In the genomic region with DNA sequence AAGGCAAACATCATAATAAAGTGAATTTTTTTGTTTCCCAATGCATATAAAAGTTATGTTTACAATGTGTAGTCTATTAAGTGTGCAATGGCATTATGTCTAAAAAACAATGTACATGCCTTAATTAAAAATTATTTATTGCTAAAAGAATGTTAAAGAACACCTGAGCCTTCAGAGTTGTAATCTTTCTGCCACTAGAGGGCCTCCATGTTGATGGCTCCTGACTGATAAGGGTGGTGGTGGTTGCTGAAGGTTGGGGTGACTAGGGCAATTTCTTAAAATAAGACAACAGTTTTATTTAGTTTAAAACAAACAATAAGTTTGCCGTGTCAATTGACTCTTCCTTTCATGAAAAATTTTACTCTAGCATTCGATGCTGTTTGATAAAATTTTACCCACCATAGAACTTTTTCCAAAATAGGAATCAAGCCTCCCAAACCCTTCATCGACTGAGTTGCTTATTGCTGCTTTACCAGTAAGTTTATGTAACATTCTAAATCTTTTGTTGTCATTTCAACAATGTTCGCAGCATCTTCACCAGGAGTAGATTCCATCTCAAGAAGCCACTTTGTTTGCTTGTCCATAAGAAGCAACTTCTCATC, we compare ENCODE assay signal across 7 cellular contexts. TPM values are rescaled to one million over a fixed set of nuclear protein-coding genes. Genes with fewer than 3 reads are reported as not detected.
DNase-seq lines count a peak whose midpoint lies in the region; ATAC-seq and TF ChIP-seq lines count a peak whose summit lies in the region.

No MANE protein-coding gene starts in this region.

- no peak overlapping the region for H4K5ac ChIP-seq in IMR-90 (ENCODE audit: low read depth, low read length)

- peak; percentile 38 for TF ChIP-seq CTCF in IMR-90 (conservative IDR thresholded peaks at IDR 0.05; ENCODE audit: low read depth, low read length)

- no peak for TF ChIP-seq POLR2A in IMR-90 (IDR thresholded peaks at IDR 0.05; ENCODE audit: low read depth, low read length)

- no peak overlapping the region for H3K18ac ChIP-seq in IMR-90 (ENCODE audit: low read depth, low read length)

- H2AK9ac ChIP-seq in IMR-90 (replicated peaks; ENCODE audit: low read depth, low read length, poor library complexity) = no peak overlapping the region

- no peak overlapping the region for H4K91ac ChIP-seq in IMR-90 (ENCODE audit: insufficient read depth, low read depth, low read length)

- dilution Hi-C loops in IMR-90 (cut with HindIII; ENCODE audit: low sequenced_read_pairs, unreplicated experiment) = no loop called here

- H3K14ac ChIP-seq in IMR-90 (replicated peaks; ENCODE audit: low read depth, low read length) = no peak overlapping the region

- H3K4me2 ChIP-seq in IMR-90 (ENCODE audit: low read depth, low read length) = no peak overlapping the region

- no peaks in the 10 kb centered on the region; the same call in 1 of the 2 replicates for H3K9me1 ChIP-seq in IMR-90 (ENCODE audit: insufficient read depth, low read length)

- H3K23ac ChIP-seq in IMR-90 (ENCODE audit: low read depth, low read length) = no peak overlapping the region

- POLR2A ChIA-PET in IMR-90 (lab: Charles Lee; ENCODE audit: unreplicated experiment) = no interaction called here

- H2AK5ac ChIP-seq in IMR-90 (ENCODE audit: low read depth, low read length) = no peak overlapping the region

- H2BK20ac ChIP-seq in IMR-90 (ENCODE audit: low read depth, low read length) = no peak overlapping the region

- no peak overlapping the region for H3K56ac ChIP-seq in IMR-90 (ENCODE audit: extremely low read depth, insufficient read depth, low read length)

- intact Hi-C loops in IMR-90 (cut with micrococcal nuclease) = no loop called here

- no peak overlapping the region for H2AFZ ChIP-seq in IMR-90 (replicated peaks; ENCODE audit: low read length, poor library complexity)

- CTCF ChIA-PET in IMR-90 (lab: Yijun Ruan, JAX) = no interaction called here

- no peak overlapping the region for H3K4me3 ChIP-seq in IMR-90 (ENCODE audit: insufficient read depth, low read depth, low read length)

- no peak overlapping the region for H2BK15ac ChIP-seq in IMR-90 (ENCODE audit: low read depth, low read length)

- no peak overlapping the region for H3K4ac ChIP-seq in IMR-90 (ENCODE audit: low read depth, low read length)

- no peak overlapping the region for H2BK5ac ChIP-seq in IMR-90 (ENCODE audit: low read depth, low read length, poor library complexity, severe bottlenecking)

- no peaks in the 10 kb centered on the region for H3K4me1 ChIP-seq in IMR-90 (ENCODE audit: control insufficient read depth, insufficient read depth, low read length)

- no peaks in the 10 kb centered on the region for H3K36me3 ChIP-seq in IMR-90 (ENCODE audit: control insufficient read depth, insufficient read depth, low read length)

- TF ChIP-seq RAD21 in IMR-90 (IDR thresholded peaks at IDR 0.05; ENCODE audit: low read length) = peak; percentile 37

- no peak overlapping the region for H2BK120ac ChIP-seq in IMR-90 (ENCODE audit: low read depth, low read length)

- H4K8ac ChIP-seq in IMR-90 (ENCODE audit: low read depth in 2 of 2, low read length in 2 of 2) = no peak overlapping the region

- DNase-seq in ELR (ENCODE audit: low read depth) (peak; percentile 59), IMR-90 (no peak), amniotic epithelial cell (ENCODE audit: low read depth) (peak; percentile 14), lung microvascular endothelial cell (ENCODE audit: low read depth in 2 of 2) (peak; percentile 38 to 49)
- no peak for DNase-seq in activated CD4-positive, CD25-positive, alpha-beta regulatory T cell (lab: John Stamatoyannopoulos, UW)

- peaks cover 43% of the 10 kb centered on the region for H4K20me1 ChIP-seq in IMR-90 (ENCODE audit: insufficient read depth, low read length)

- BruUV-seq in IMR-90 (replicated peaks; lab: Mats Ljungman, UMichigan) = no TSS peak

- ATAC-seq in IMR-90 (ENCODE audit: low read depth) = no peak
- ATAC-seq in GM21619 (IDR thresholded peaks at IDR 0.05; ENCODE audit: unreplicated experiment) = no peak
- ATAC-seq in HG03565 (IDR thresholded peaks at IDR 0.05; ENCODE audit: unreplicated experiment) = no peak

- H3K9ac ChIP-seq in IMR-90 (ENCODE audit: low read depth, low read length) = no peak overlapping the region

- in situ Hi-C loops in IMR-90 (cut with MboI; ENCODE audit: low sequenced_read_pairs) = no loop called here

- WGBS in IMR-90 (ENCODE audit: extremely low coverage in 2 of 2, insufficient read length in 1 of 2), 2 experiments = 61% methylated on average over 3 of the region's 4 CpGs; no CpG with 5 or more reads in 1 of the 2 experiments

- no peaks in the 10 kb centered on the region for H3K27me3 ChIP-seq in IMR-90 (ENCODE audit: control insufficient read depth, insufficient read depth, low read length)

- H3K9me3 ChIP-seq in IMR-90 (ENCODE audit: control insufficient read depth, insufficient read depth, low read length) = no peaks in the 10 kb centered on the region

- no peak overlapping the region for H3K27ac ChIP-seq in IMR-90 (ENCODE audit: insufficient read depth, low read length)

- peaks cover 29 to 41% of the 10 kb centered on the region in 2 experiments for H3K79me1 ChIP-seq in IMR-90 (ENCODE audit: low read depth in 1 of 2, low read length in 2 of 2)

TF ChIP-seq in IMR-90, 13 proteins besides CTCF, POLR2A, EP300 and RAD21:
- TF ChIP-seq SMC3 (IDR thresholded peaks at IDR 0.05; ENCODE audit: low read depth, low read length) (peak; percentile 45), BHLHE40 (IDR thresholded peaks at IDR 0.05; ENCODE audit: low read depth, low read length) (no peak)

RNA-seq across cellular contexts. Expression of a gene that starts 32.3 kb away (rescaled TPM):
- 30.8 and 31.9 TPM in 2 replicates for total RNA-seq in IMR-90 (2012; rRNA removed)
- polyA plus RNA-seq in IMR-90 (2012; rRNA removed) = 6.2 and 6.5 TPM in 2 replicates
- polyA plus RNA-seq in IMR-90 (2012; cell fraction: cytosol; rRNA removed) = 2.0 and 2.1 TPM in 2 replicates
- 3.2 and 7.7 TPM in 2 replicates for polyA plus RNA-seq in IMR-90 (2012; cell fraction: nucleus; rRNA removed; ENCODE audit: low replicate concordance)
- 11.8 and 19.8 TPM in 2 replicates for total RNA-seq in lung microvascular endothelial cell

Comparison
In these comparisons a context has a peak if more than half of its experiments do, and no peak if none do; other contexts are left out.
1. DNase-seq: peak in ELR (single experiment), amniotic epithelial cell (single experiment) and lung microvascular endothelial cell (2 of 2); none in IMR-90 (single experiment) and activated CD4-positive, CD25-positive, alpha-beta regulatory T cell (0 of 4).